Comparison of ENCODE assay signal across 1 cellular context in genomic region chr1:92877792-92878191, GRCh38.
TF ChIP-seq lines count a peak whose summit lies in the region.

No MANE protein-coding gene starts in this region.

TF ChIP-seq in HepG2, 621 proteins besides CTCF, POLR2A, EP300 and RAD21 (continued from another document):
- TF ChIP-seq ZNF142 (CRISPR knock-in tag; IDR thresholded peaks at IDR 0.05) (no peak), MYPOP (CRISPR knock-in tag; IDR thresholded peaks at IDR 0.05) (no peak), GRHL1 (CRISPR knock-in tag; conservative IDR thresholded peaks at IDR 0.05) (no peak), KLF12 (CRISPR knock-in tag; IDR thresholded peaks at IDR 0.05; ENCODE audit: borderline replicate concordance) (no peak), JARID2 (CRISPR knock-in tag; IDR thresholded peaks at IDR 0.05; ENCODE audit: insufficient replicate concordance) (no peak), MBNL3 (CRISPR knock-in tag; conservative IDR thresholded peaks at IDR 0.05) (no peak), ZNF510 (CRISPR knock-in tag; IDR thresholded peaks at IDR 0.05; ENCODE audit: low read depth) (no peak), ZSCAN20 (CRISPR knock-in tag; IDR thresholded peaks at IDR 0.05; ENCODE audit: borderline replicate concordance) (no peak), HOMEZ (CRISPR knock-in tag; IDR thresholded peaks at IDR 0.05; ENCODE audit: low read depth) (no peak), ZNF879 (CRISPR knock-in tag; IDR thresholded peaks at IDR 0.05) (no peak), JDP2 (CRISPR knock-in tag; IDR thresholded peaks at IDR 0.05; ENCODE audit: borderline replicate concordance) (no peak), ZNF749 (CRISPR knock-in tag; IDR thresholded peaks at IDR 0.05; ENCODE audit: borderline replicate concordance) (no peak), ZKSCAN5 (CRISPR knock-in tag; IDR thresholded peaks at IDR 0.05) (no peak), RFXANK (CRISPR knock-in tag; IDR thresholded peaks at IDR 0.05) (no peak)
